Comparison of ENCODE assay signal across 8 cellular contexts in genomic region chr1:246907472-246907871, GRCh38. TPM values are rescaled to one million over a fixed set of nuclear protein-coding genes. Genes with fewer than 3 reads are reported as not detected.
DNase-seq lines count a peak whose midpoint lies in the region; ATAC-seq and TF ChIP-seq lines count a peak whose summit lies in the region.

No MANE protein-coding gene starts in this region.

- peaks cover 21% of the 10 kb centered on the region for H3K36me3 ChIP-seq in CD8-positive, alpha-beta T cell (ENCODE audit: insufficient read depth, low read length)

- ATAC-seq in CD8-positive, alpha-beta T cell: no peak
- ATAC-seq in HG03520 (IDR thresholded peaks at IDR 0.05; ENCODE audit: unreplicated experiment): no peak
- no peak for ATAC-seq in GM18867 (IDR thresholded peaks at IDR 0.05; ENCODE audit: unreplicated experiment)
- ATAC-seq in HG03571 (IDR thresholded peaks at IDR 0.05; ENCODE audit: unreplicated experiment): no peak

- no peaks in the 10 kb centered on the region for H3K9me3 Mint-ChIP-seq in CD8-positive, alpha-beta T cell
- H3K9me3 Mint-ChIP-seq in mesothelial cell of epicardium: no peaks in the 10 kb centered on the region

- no peak overlapping the region for H3K27ac Mint-ChIP-seq in CD8-positive, alpha-beta T cell
- no peak overlapping the region for H3K27ac Mint-ChIP-seq in mesothelial cell of epicardium

- H3K4me3 Mint-ChIP-seq in CD8-positive, alpha-beta T cell: no peak overlapping the region
- H3K4me3 Mint-ChIP-seq in mesothelial cell of epicardium: no peak overlapping the region

- H3K4me1 ChIP-seq in CD8-positive, alpha-beta T cell (ENCODE audit: insufficient read depth, low read length): peaks cover 5% of the 10 kb centered on the region

- POLR2A ChIA-PET in CD8-positive, alpha-beta T cell (lab: Charles Lee): interaction anchor here (1.4 kb wide), 1 partner anchor 9 kb away, joined by 4 read pairs; no protein-coding TSS in a partner anchor

- no peaks in the 10 kb centered on the region for H3K27me3 Mint-ChIP-seq in CD8-positive, alpha-beta T cell (ENCODE audit: low read depth)
- no peaks in the 10 kb centered on the region for H3K27me3 Mint-ChIP-seq in mesothelial cell of epicardium (ENCODE audit: low read depth)

- peak; percentile 21 for TF ChIP-seq CTCF in CD8-positive, alpha-beta T cell (IDR thresholded peaks at IDR 0.05)
- peak; percentile 23 for TF ChIP-seq CTCF in GM20000 (IDR thresholded peaks at IDR 0.05; ENCODE audit: extremely low read depth, missing control alignments)
- TF ChIP-seq CTCF in coronary artery (IDR thresholded peaks at IDR 0.05): peak; percentile 17
- TF ChIP-seq CTCF in mesothelial cell of epicardium (IDR thresholded peaks at IDR 0.05; ENCODE audit: unreplicated experiment): peak; percentile 15

- intact Hi-C loops in CD8-positive, alpha-beta T cell (cut with DNase I, micrococcal nuclease): loop anchor here (5.0 to 10.0 kb wide), 4 partner anchors 65 to 580 kb away; partner anchors contain the start of gene ZNF670 (in 1 of the 2)

- H3K27me3 ChIP-seq in CD8-positive, alpha-beta T cell (ENCODE audit: insufficient read depth, low read length): no peaks in the 10 kb centered on the region

- no peak overlapping the region for H3K27ac ChIP-seq in CD8-positive, alpha-beta T cell (ENCODE audit: low read depth, low read length)
- no peak overlapping the region for H3K27ac ChIP-seq in coronary artery

- CTCF ChIA-PET in CD8-positive, alpha-beta T cell (lab: Charles Lee): interaction anchor here (0.7 to 2.4 kb wide), 4 partner anchors 64 to 466 kb away, joined by 3 to 14 read pairs (median 3); no protein-coding TSS in a partner anchor

- no peak for DNase-seq in CD8-positive, alpha-beta T cell
- no peak for DNase-seq in GM20000 (ENCODE audit: low spot score)
- DNase-seq in NCI-H460 (ENCODE audit: extremely low read depth, low read depth): peak; percentile 43
- no peak for DNase-seq in coronary artery (ENCODE audit: low spot score)
- no peak for DNase-seq in mesothelial cell of epicardium (ENCODE audit: low spot score in 2 of 2, unreplicated experiment in 2 of 2)

- peaks cover 74% of the 10 kb centered on the region for H3K36me3 Mint-ChIP-seq in CD8-positive, alpha-beta T cell
- peaks cover 40% of the 10 kb centered on the region for H3K36me3 Mint-ChIP-seq in mesothelial cell of epicardium

- H3K4me3 ChIP-seq in CD8-positive, alpha-beta T cell (ENCODE audit: low read depth, low read length): no peak overlapping the region
- no peak overlapping the region for H3K4me3 ChIP-seq in coronary artery

- H3K9me3 ChIP-seq in CD8-positive, alpha-beta T cell (ENCODE audit: low read length): no peaks in the 10 kb centered on the region

- H3K4me1 Mint-ChIP-seq in CD8-positive, alpha-beta T cell (ENCODE audit: low read depth): peaks cover 18% of the 10 kb centered on the region
- no peaks in the 10 kb centered on the region for H3K4me1 Mint-ChIP-seq in mesothelial cell of epicardium

RNA-seq across cellular contexts. Expression of gene AHCTF1, which starts 24.3 kb away (rescaled TPM):
- total RNA-seq in CD8-positive, alpha-beta T cell: 10 to 100 TPM; 68.4 to 69.3 TPM
- total RNA-seq in NCI-H460 (2014; rRNA removed; shearing (Covaris generic)): 71.5 and 77.3 TPM in 2 replicates
- polyA plus RNA-seq in NCI-H460 (2014; cell fraction: nucleus; rRNA removed): 43.4 and 55.6 TPM in 2 replicates
- total RNA-seq in mesothelial cell of epicardium: 35.1 to 40.2 TPM (median 38.7 TPM) in 3 replicates
